ENCODE assay signal across 22 cellular contexts in the genomic region with DNA sequence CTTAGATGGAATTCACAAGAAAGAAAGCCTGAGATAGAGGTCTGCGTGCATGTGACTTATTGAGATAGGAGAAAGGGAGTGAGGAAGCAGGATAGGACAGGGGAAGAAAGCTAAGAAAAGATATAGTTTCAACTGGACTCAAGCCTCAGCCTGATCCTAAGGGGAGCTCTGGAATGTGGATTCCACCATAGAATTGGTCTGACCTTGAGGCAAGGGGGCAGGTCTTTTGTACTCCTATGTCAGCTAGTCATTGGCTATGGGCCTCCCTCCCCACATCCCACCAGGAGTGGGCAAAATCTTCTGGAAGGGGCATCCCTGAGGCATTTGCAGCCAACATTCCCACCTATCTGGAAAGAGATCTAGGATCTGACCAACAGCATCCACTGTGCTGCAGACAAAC.
"Had no signal": no experiment of that assay in that cellular context is flagged by ENCODE, and none has a peak within 500 bp of the region (broad histone marks: within the 10 kb centered on the region; RNA-seq: fewer than 3 reads in every experiment).

No MANE protein-coding gene starts in this region.

- DNase-seq: activated CD4-positive, alpha-beta memory T cell treated with anti-CD3 and anti-CD28 coated beads, Interleukin-2, amount 10 ng/mL, durations not matched to agents 7 days and 5 days; activated CD4-positive, alpha-beta T cell treated with anti-CD3 and anti-CD28 coated beads, Interleukin-2, amount 10 ng/mL, durations not matched to agents 7 days and 5 days; activated CD4-positive, CD25-positive, alpha-beta regulatory T cell; activated gamma-delta T cell; activated naive CD4-positive, alpha-beta T cell treated with anti-CD3 and anti-CD28 coated beads for 36 hours; activated T-cell treated with anti-CD3 and anti-CD28 coated beads for 4 hours; activated T-cell treated with anti-CD3 and anti-CD28 coated beads, Interleukin-2, amount 50 U/mL, for 48 hours; amygdala; NCI-H1092; NCI-H1417; NCI-H1930; NCI-H2171 treated with DMSO at 0.1 percent for 48 hours; NCI-H345; NCI-H510A; NCI-H526 treated with DMSO at 0.1 percent for 48 hours; NCI-H82; SIG-M5; T-helper 2 cell; T1000 had no signal

- ATAC-seq: activated T-helper 17 cell treated with anti-CD3 and anti-CD28 coated beads, Interleukin-2, amount 50 U/mL, for 72 hours had no signal

- FAIRE-seq: astrocyte, TTC549 had no signal
